In genomic region chr2:166404831-166405568, GRCh38 we compare ENCODE assay signal across 1 cellular context.
TF ChIP-seq lines count a peak whose summit lies in the region.

No MANE protein-coding gene starts in this region.

TF ChIP-seq in GM23338, 12 proteins besides CTCF, POLR2A, EP300 and RAD21 (continued from another document):
- TF ChIP-seq, protein P1, sequence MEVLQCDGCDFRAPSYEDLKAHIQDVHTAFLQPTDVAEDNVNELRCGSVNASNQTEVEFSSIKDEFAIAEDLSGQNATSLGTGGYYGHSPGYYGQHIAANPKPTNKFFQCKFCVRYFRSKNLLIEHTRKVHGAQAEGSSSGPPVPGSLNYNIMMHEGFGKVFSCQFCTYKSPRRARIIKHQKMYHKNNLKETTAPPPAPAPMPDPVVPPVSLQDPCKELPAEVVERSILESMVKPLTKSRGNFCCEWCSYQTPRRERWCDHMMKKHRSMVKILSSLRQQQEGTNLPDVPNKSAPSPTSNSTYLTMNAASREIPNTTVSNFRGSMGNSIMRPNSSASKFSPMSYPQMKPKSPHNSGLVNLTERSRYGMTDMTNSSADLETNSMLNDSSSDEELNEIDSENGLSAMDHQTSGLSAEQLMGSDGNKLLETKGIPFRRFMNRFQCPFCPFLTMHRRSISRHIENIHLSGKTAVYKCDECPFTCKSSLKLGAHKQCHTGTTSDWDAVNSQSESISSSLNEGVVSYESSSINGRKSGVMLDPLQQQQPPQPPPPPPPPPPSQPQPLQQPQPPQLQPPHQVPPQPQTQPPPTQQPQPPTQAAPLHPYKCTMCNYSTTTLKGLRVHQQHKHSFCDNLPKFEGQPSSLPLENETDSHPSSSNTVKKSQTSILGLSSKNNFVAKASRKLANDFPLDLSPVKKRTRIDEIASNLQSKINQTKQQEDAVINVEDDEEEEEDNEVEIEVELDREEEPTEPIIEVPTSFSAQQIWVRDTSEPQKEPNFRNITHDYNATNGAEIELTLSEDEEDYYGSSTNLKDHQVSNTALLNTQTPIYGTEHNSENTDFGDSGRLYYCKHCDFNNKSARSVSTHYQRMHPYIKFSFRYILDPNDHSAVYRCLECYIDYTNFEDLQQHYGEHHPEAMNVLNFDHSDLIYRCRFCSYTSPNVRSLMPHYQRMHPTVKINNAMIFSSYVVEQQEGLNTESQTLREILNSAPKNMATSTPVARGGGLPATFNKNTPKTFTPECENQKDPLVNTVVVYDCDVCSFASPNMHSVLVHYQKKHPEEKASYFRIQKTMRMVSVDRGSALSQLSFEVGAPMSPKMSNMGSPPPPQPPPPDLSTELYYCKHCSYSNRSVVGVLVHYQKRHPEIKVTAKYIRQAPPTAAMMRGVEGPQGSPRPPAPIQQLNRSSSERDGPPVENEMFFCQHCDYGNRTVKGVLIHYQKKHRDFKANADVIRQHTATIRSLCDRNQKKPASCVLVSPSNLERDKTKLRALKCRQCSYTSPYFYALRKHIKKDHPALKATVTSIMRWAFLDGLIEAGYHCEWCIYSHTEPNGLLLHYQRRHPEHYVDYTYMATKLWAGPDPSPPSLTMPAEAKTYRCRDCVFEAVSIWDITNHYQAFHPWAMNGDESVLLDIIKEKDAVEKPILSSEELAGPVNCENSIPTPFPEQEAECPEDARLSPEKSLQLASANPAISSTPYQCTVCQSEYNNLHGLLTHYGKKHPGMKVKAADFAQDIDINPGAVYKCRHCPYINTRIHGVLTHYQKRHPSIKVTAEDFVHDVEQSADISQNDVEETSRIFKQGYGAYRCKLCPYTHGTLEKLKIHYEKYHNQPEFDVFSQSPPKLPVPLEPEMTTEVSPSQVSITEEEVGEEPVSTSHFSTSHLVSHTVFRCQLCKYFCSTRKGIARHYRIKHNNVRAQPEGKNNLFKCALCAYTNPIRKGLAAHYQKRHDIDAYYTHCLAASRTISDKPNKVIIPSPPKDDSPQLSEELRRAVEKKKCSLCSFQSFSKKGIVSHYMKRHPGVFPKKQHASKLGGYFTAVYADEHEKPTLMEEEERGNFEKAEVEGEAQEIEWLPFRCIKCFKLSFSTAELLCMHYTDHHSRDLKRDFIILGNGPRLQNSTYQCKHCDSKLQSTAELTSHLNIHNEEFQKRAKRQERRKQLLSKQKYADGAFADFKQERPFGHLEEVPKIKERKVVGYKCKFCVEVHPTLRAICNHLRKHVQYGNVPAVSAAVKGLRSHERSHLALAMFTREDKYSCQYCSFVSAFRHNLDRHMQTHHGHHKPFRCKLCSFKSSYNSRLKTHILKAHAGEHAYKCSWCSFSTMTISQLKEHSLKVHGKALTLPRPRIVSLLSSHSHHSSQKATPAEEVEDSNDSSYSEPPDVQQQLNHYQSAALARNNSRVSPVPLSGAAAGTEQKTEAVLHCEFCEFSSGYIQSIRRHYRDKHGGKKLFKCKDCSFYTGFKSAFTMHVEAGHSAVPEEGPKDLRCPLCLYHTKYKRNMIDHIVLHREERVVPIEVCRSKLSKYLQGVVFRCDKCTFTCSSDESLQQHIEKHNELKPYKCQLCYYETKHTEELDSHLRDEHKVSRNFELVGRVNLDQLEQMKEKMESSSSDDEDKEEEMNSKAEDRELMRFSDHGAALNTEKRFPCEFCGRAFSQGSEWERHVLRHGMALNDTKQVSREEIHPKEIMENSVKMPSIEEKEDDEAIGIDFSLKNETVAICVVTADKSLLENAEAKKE (CRISPR knock-in tag; IDR thresholded peaks at IDR 0.05), result no peak
